29 cellular contexts compared by ENCODE assay signal in the genomic region with DNA sequence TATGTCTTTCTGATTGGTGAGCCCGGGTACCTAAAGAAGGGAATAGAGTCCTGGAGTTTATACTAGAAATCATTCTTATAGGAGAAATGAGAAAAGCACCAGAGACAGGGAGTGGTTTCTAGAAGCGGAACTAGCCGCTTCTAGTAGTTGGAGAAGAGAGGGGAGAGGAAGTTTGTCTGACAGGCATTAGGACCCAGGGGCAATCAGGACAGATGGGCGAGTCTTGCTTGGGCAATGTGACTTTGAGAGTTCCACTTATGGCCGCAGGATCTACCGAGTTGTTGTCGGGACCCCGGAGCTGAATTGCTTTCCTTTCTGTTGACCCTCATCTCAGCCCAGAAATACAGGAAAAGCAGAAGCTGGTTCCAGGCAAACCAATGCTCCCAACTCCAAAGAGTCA.
"Had no signal": no experiment of that assay in that cellular context is flagged by ENCODE, and none has a peak within 500 bp of the region (broad histone marks: within the 10 kb centered on the region; RNA-seq: fewer than 3 reads in every experiment).

No MANE protein-coding gene starts in this region.

- H3K4me1 Mint-ChIP-seq: activated CD4-positive, alpha-beta T cell treated with anti-CD3 and anti-CD28 coated beads, Interleukin-2, amount 10 ng/mL, durations not matched to agents 24 days and 14 days; activated naive CD4-positive, alpha-beta T cell treated with anti-CD3 and anti-CD28 coated beads, Interleukin-2, amount 50 U/mL, for 24 hours; activated naive CD8-positive, alpha-beta T cell treated with anti-CD3 and anti-CD28 coated beads, Interleukin-2, amount 10 ng/mL, durations not matched to agents 7 days and 5 days; central memory CD8-positive, alpha-beta T cell had no signal

- H3K36me3 Mint-ChIP-seq: activated naive CD4-positive, alpha-beta T cell treated with anti-CD3 and anti-CD28 coated beads, Interleukin-2, amount 50 U/mL, for 24 hours; activated naive CD8-positive, alpha-beta T cell treated with anti-CD3 and anti-CD28 coated beads, Interleukin-2, amount 10 ng/mL, durations not matched to agents 7 days and 5 days had no signal

- FAIRE-seq: TTC549 had no signal

- H3K27me3 Mint-ChIP-seq: activated CD4-positive, alpha-beta T cell treated with anti-CD3 and anti-CD28 coated beads, Interleukin-2, amount 10 ng/mL, durations not matched to agents 24 days and 14 days; activated naive CD4-positive, alpha-beta T cell treated with anti-CD3 and anti-CD28 coated beads, Interleukin-2, amount 50 U/mL, for 24 hours; activated naive CD8-positive, alpha-beta T cell treated with anti-CD3 and anti-CD28 coated beads, Interleukin-2, amount 10 ng/mL, durations not matched to agents 7 days and 5 days; activated T-cell treated with anti-CD3 and anti-CD28 coated beads, Interleukin-2, amount 50 U/mL, for 24 hours; central memory CD8-positive, alpha-beta T cell had no signal

- DNase-seq: activated CD4-positive, alpha-beta T cell treated with anti-CD3 and anti-CD28 coated beads, Interleukin-2, amount 10 ng/mL, durations not matched to agents 24 days and 14 days; activated CD4-positive, alpha-beta T cell treated with anti-CD3 and anti-CD28 coated beads, Interleukin-2, amount 50 U/mL, for 4 hours; activated CD8-positive, alpha-beta T cell treated with anti-CD3 and anti-CD28 coated beads, Interleukin-2, amount 10 ng/mL, durations not matched to agents 7 days and 5 days; activated gamma-delta T cell; activated naive CD4-positive, alpha-beta T cell treated with Interleukin-2 at 50 U/mL for 16 hours; activated naive CD8-positive, alpha-beta T cell treated with anti-CD3 and anti-CD28 coated beads, Interleukin-2, amount 10 ng/mL, durations not matched to agents 7 days and 5 days; activated T-cell treated with anti-CD3 and anti-CD28 coated beads, Interleukin-2, amount 50 U/mL, for 24 hours; amygdala; colonic mucosa; Karpas-422; MG63; NCI-H1048; NCI-H1105 treated with DMSO at 0.1 percent for 48 hours; NCI-H1436; NCI-H1694; NCI-H2029; NCI-H2171; NCI-H510A; NCI-H526; NCI-H748 treated with DMSO at 0.1 percent for 48 hours; Right ventricle myocardium superior had no signal

- H3K9me3 ChIP-seq: colonic mucosa, MG63 had no signal

- H3K27me3 ChIP-seq: ascending aorta, cardiac muscle cell, colonic mucosa, MG63 had no signal

- H3K4me1 ChIP-seq: ascending aorta, colonic mucosa had no signal

- H3K4me3 ChIP-seq: ascending aorta, cardiac muscle cell, colonic mucosa, MG63 had no signal

- H3K36me3 ChIP-seq: ascending aorta, cardiac muscle cell, colonic mucosa, MG63 had no signal

- H3K27ac Mint-ChIP-seq: activated CD4-positive, alpha-beta T cell treated with anti-CD3 and anti-CD28 coated beads, Interleukin-2, amount 10 ng/mL, durations not matched to agents 24 days and 14 days; activated CD8-positive, alpha-beta T cell treated with anti-CD3 and anti-CD28 coated beads, Interleukin-2, amount 10 ng/mL, durations not matched to agents 7 days and 5 days; activated naive CD4-positive, alpha-beta T cell treated with anti-CD3 and anti-CD28 coated beads, Interleukin-2, amount 50 U/mL, for 24 hours; activated naive CD8-positive, alpha-beta T cell treated with anti-CD3 and anti-CD28 coated beads, Interleukin-2, amount 10 ng/mL, durations not matched to agents 7 days and 5 days; activated T-cell treated with anti-CD3 and anti-CD28 coated beads, Interleukin-2, amount 50 U/mL, for 24 hours; activated T-helper 2 cell treated with anti-CD3 and anti-CD28 coated beads, Interferon-gamma antibody, Interleukin-2, Interleukin-4, amounts not matched to agents 10 μg/mL and 5 μg/mL and 100 μg/mL, durations not matched to agents 14 hours and 24 hours and 36 hours; T-helper 1 cell treated with Interleukin-12 subunit alpha and Interleukin-12 subunit beta and Interleukin-4 antibody, amounts not matched to agents 30 μg/mL and 1 μg/mL, for 36 hours; T-helper 2 cell treated with Interferon-gamma antibody and Interleukin-4, amounts not matched to agents 5 μg/mL and 100 μg/mL, for 36 hours had no signal

- ATAC-seq: activated CD8-positive, alpha-beta T cell treated with anti-CD3 and anti-CD28 coated beads, Interleukin-2, amount 10 ng/mL, durations not matched to agents 7 days and 5 days had no signal

- H3K27ac ChIP-seq: ascending aorta, cardiac muscle cell, colonic mucosa had no signal

- H3K4me3 Mint-ChIP-seq: activated CD4-positive, alpha-beta T cell treated with anti-CD3 and anti-CD28 coated beads, Interleukin-2, amount 10 ng/mL, durations not matched to agents 24 days and 14 days; activated CD8-positive, alpha-beta T cell treated with anti-CD3 and anti-CD28 coated beads, Interleukin-2, amount 10 ng/mL, durations not matched to agents 7 days and 5 days; activated naive CD4-positive, alpha-beta T cell treated with anti-CD3 and anti-CD28 coated beads, Interleukin-2, amount 50 U/mL, for 24 hours; activated naive CD8-positive, alpha-beta T cell treated with anti-CD3 and anti-CD28 coated beads, Interleukin-2, amount 10 ng/mL, durations not matched to agents 7 days and 5 days; activated T-cell treated with anti-CD3 and anti-CD28 coated beads, Interleukin-2, amount 50 U/mL, for 24 hours; central memory CD8-positive, alpha-beta T cell; T-helper 1 cell treated with Interleukin-12 subunit alpha and Interleukin-12 subunit beta and Interleukin-4 antibody, amounts not matched to agents 30 μg/mL and 1 μg/mL, for 36 hours; T-helper 2 cell treated with Interferon-gamma antibody and Interleukin-4, amounts not matched to agents 5 μg/mL and 100 μg/mL, for 36 hours had no signal
